ENCODE assay signal across 10 cellular contexts in the genomic region with DNA sequence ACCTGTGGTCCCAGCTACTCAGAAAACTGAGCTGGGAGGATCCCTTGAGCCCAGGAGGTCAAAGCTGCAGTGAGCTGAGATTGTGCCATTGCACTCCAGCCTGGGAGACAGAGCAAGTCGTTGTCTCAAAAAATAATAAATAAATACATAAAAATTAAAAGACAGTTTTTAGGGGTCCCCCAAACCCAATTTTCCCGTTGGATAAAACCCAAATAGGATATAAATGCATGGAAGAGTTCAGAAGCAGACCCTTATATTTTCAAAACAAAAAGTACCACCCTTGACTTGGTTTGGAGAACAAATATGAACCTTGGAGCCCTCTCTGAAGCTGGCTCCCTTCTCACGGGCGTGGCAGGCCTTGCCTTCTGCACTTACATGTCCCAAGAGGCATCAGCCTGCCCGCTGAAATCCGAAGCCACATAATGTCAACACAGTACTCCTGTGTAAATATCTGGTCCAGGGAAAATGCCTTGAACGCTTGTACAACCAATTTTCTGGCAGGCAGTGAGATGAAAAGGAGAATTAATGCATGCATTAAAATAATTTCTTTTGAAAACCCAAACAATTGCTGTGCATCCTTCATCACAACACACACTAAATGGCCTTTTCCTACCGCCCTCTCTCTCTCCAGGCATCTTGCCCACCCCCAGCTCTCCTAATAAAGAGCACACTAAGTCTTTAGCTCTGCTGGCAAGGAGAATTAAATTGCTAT. TPM values are rescaled to one million over a fixed set of nuclear protein-coding genes. Genes with fewer than 3 reads are reported as not detected.
A peak's percentile ranks its signal among the peaks of the same experiment; 100 is the strongest.
DNase-seq lines count a peak whose midpoint lies in the region; ATAC-seq and TF ChIP-seq lines count a peak whose summit lies in the region.
"Had no signal": no experiment of that assay in that cellular context is flagged by ENCODE, and none has a peak within 500 bp of the region (broad histone marks: within the 10 kb centered on the region; RNA-seq: fewer than 3 reads in every experiment).

No MANE protein-coding gene starts in this region.

- H3K36me3 ChIP-seq in HEK293 (ENCODE audit: control insufficient read depth in 2 of 2, insufficient read depth in 1 of 2, low read length in 2 of 2), result no peaks in the 10 kb centered on the region
- no peaks in the 10 kb centered on the region for H3K36me3 ChIP-seq in sigmoid colon

- intact Hi-C loops in sigmoid colon (cut with DNase I), result no loop called here

- TF ChIP-seq CTCF in HEK293 (tag by site-specific recombination; IDR thresholded peaks at IDR 0.05), result no peak
- no peak for TF ChIP-seq CTCF in sigmoid colon (IDR thresholded peaks at IDR 0.05)

- POLR2A ChIA-PET in HEK293 (lab: Yijun Ruan, JAX), result no interaction called here

- 14 to 52% methylated on average over 8 of the region's 8 CpGs for WGBS in sigmoid colon, 2 donors

- peak; percentile 47 for DNase-seq in NCI-H2107 (lab: John Stamatoyannopoulos, UW)
- DNase-seq in dedifferentiated amniotic fluid mesenchymal stem cell (ENCODE audit: extremely low spot score), result peak; percentile 29
- DNase-seq in sigmoid colon, result peak; percentile 64
- DNase-seq in stimulated activated CD4-positive, alpha-beta T cell treated with anti-CD3 and anti-CD28 coated beads, Interleukin-12 subunit alpha, Interleukin-12 subunit beta, amount 100 ng/mL, for 4 hours, result no peak
- DNase-seq in foreskin melanocyte, result no peak
- DNase-seq: activated gamma-delta T cell, GDM1 had no signal

- no peak for TF ChIP-seq POLR2A in sigmoid colon (IDR thresholded peaks at IDR 0.05)

- H3K27ac ChIP-seq in HEK293 (ENCODE audit: extremely low read depth, low read depth, low read length) (peak overlapping the region; percentile 43), sigmoid colon (peak overlapping the region in 1 of 4 donors; percentile 27)

- no peak for ATAC-seq in GM19328 (IDR thresholded peaks at IDR 0.05; ENCODE audit: unreplicated experiment)
- no peak for ATAC-seq in GM18520 (IDR thresholded peaks at IDR 0.05; ENCODE audit: unreplicated experiment)

- no peak overlapping the region for H3K4me3 ChIP-seq in HEK293 (ENCODE audit: low read depth, low read length)
- no peak overlapping the region for H3K4me3 ChIP-seq in sigmoid colon

- H3K27me3 ChIP-seq in sigmoid colon, result no peaks in the 10 kb centered on the region

- no peak for TF ChIP-seq EP300 in sigmoid colon (IDR thresholded peaks at IDR 0.05)

- CTCF ChIA-PET in HEK293 (lab: Yijun Ruan, JAX), result no interaction called here

- no peaks in the 10 kb centered on the region for H3K9me3 ChIP-seq in HEK293 (ENCODE audit: control insufficient read depth, insufficient read depth, low read depth, low read length)
- H3K9me3 ChIP-seq in sigmoid colon, result no peaks in the 10 kb centered on the region

- H3K4me1 ChIP-seq in HEK293 (ENCODE audit: control insufficient read depth, insufficient read depth, low read length) (peaks cover 28% of the 10 kb centered on the region), sigmoid colon (peaks cover 0 to 27% (median 22%) of the 10 kb centered on the region in 4 donors)

TF ChIP-seq in HEK293, 187 proteins besides CTCF, POLR2A, EP300 and RAD21 (continues in another document):
- TF ChIP-seq YY2 (tag by site-specific recombination; IDR thresholded peaks at IDR 0.05) (no peak), SP7 (tag by site-specific recombination; IDR thresholded peaks at IDR 0.05) (no peak), ZNF433 (tag by site-specific recombination; IDR thresholded peaks at IDR 0.05; ENCODE audit: low read depth) (no peak), GFI1B (tag by site-specific recombination; IDR thresholded peaks at IDR 0.05) (no peak), ZNF621 (tag by site-specific recombination; IDR thresholded peaks at IDR 0.05) (no peak), ZNF600 (tag by site-specific recombination; IDR thresholded peaks at IDR 0.05) (peak; percentile 55; the same call in 1 of the 2 replicates), ZNF548 (tag by site-specific recombination; IDR thresholded peaks at IDR 0.05) (no peak), MZF1 (tag by site-specific recombination; IDR thresholded peaks at IDR 0.05; ENCODE audit: borderline replicate concordance) (no peak; the same call in 1 of the 2 replicates), KLF7 (tag by site-specific recombination; IDR thresholded peaks at IDR 0.05; ENCODE audit: borderline replicate concordance) (peak; percentile 56; the same call in 1 of the 2 replicates), ZNF830 (tag by site-specific recombination; IDR thresholded peaks at IDR 0.05; ENCODE audit: low read depth) (no peak), ZIC2 (tag by site-specific recombination; IDR thresholded peaks at IDR 0.05) (peak; percentile 54; the same call in 1 of the 2 replicates), ZNF404 (tag by site-specific recombination; IDR thresholded peaks at IDR 0.05) (no peak)
- TF ChIP-seq, protein P1, sequence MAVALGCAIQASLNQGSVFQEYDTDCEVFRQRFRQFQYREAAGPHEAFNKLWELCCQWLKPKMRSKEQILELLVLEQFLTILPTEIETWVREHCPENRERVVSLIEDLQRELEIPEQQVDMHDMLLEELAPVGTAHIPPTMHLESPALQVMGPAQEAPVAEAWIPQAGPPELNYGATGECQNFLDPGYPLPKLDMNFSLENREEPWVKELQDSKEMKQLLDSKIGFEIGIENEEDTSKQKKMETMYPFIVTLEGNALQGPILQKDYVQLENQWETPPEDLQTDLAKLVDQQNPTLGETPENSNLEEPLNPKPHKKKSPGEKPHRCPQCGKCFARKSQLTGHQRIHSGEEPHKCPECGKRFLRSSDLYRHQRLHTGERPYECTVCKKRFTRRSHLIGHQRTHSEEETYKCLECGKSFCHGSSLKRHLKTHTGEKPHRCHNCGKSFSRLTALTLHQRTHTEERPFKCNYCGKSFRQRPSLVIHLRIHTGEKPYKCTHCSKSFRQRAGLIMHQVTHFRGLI (tag by site-specific recombination; IDR thresholded peaks at IDR 0.05), result no peak; the same call in 1 of the 2 replicates
- TF ChIP-seq, protein P2, sequence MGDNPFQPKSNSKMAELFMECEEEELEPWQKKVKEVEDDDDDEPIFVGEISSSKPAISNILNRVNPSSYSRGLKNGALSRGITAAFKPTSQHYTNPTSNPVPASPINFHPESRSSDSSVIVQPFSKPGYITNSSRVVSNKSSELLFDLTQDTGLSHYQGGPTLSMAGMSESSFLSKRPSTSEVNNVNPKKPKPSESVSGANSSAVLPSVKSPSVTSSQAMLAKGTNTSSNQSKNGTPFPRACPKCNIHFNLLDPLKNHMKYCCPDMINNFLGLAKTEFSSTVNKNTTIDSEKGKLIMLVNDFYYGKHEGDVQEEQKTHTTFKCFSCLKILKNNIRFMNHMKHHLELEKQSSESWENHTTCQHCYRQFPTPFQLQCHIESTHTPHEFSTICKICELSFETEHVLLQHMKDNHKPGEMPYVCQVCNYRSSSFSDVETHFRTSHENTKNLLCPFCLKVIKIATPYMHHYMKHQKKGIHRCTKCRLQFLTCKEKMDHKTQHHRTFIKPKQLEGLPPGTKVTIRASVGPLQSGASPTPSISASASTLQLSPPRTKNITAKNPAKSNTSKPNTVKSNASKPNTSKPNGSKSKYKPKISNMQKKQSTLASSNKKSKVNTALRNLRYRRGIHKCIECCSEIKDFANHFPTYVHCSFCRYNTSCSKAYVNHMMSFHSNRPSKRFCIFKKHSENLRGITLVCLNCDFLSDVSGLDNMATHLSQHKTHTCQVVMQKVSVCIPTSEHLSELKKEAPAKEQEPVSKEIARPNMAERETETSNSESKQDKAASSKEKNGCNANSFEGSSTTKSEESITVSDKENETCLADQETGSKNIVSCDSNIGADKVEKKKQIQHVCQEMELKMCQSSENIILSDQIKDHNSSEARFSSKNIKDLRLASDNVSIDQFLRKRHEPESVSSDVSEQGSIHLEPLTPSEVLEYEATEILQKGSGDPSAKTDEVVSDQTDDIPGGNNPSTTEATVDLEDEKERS (tag by site-specific recombination; IDR thresholded peaks at IDR 0.05), result no peak
- TF ChIP-seq, protein P3, sequence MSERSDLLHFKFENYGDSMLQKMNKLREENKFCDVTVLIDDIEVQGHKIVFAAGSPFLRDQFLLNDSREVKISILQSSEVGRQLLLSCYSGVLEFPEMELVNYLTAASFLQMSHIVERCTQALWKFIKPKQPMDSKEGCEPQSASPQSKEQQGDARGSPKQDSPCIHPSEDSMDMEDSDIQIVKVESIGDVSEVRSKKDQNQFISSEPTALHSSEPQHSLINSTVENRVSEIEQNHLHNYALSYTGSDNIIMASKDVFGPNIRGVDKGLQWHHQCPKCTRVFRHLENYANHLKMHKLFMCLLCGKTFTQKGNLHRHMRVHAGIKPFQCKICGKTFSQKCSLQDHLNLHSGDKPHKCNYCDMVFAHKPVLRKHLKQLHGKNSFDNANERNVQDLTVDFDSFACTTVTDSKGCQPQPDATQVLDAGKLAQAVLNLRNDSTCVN (tag by site-specific recombination; optimal IDR thresholded peaks at IDR 0.05), result no peak
- TF ChIP-seq, protein P4, sequence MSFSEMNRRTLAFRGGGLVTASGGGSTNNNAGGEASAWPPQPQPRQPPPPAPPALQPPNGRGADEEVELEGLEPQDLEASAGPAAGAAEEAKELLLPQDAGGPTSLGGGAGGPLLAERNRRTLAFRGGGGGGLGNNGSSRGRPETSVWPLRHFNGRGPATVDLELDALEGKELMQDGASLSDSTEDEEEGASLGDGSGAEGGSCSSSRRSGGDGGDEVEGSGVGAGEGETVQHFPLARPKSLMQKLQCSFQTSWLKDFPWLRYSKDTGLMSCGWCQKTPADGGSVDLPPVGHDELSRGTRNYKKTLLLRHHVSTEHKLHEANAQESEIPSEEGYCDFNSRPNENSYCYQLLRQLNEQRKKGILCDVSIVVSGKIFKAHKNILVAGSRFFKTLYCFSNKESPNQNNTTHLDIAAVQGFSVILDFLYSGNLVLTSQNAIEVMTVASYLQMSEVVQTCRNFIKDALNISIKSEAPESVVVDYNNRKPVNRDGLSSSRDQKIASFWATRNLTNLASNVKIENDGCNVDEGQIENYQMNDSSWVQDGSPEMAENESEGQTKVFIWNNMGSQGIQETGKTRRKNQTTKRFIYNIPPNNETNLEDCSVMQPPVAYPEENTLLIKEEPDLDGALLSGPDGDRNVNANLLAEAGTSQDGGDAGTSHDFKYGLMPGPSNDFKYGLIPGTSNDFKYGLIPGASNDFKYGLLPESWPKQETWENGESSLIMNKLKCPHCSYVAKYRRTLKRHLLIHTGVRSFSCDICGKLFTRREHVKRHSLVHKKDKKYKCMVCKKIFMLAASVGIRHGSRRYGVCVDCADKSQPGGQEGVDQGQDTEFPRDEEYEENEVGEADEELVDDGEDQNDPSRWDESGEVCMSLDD (tag by site-specific recombination; IDR thresholded peaks at IDR 0.05), result no peak

RNA-seq across cellular contexts. Expression of a gene that starts 46.4 kb away (rescaled TPM):
- 10 to 100 TPM; 75.9 to 96.4 (median 83.7) TPM for total RNA-seq in sigmoid colon
- polyA plus RNA-seq in sigmoid colon, result 10 to 100 TPM; 17.5 to 29.4 (median 18.0) TPM

Comparison
In these comparisons a context has a peak if more than half of its experiments do, and no peak if none do; other contexts are left out.
1. DNase-seq: peak in NCI-H2107 (single experiment), dedifferentiated amniotic fluid mesenchymal stem cell (single experiment) and sigmoid colon (single experiment); none in stimulated activated CD4-positive, alpha-beta T cell treated with anti-CD3 and anti-CD28 coated beads, Interleukin-12 subunit alpha, Interleukin-12 subunit beta, amount 100 ng/mL, for 4 hours (single experiment) and foreskin melanocyte (single experiment).